In the genomic region with DNA sequence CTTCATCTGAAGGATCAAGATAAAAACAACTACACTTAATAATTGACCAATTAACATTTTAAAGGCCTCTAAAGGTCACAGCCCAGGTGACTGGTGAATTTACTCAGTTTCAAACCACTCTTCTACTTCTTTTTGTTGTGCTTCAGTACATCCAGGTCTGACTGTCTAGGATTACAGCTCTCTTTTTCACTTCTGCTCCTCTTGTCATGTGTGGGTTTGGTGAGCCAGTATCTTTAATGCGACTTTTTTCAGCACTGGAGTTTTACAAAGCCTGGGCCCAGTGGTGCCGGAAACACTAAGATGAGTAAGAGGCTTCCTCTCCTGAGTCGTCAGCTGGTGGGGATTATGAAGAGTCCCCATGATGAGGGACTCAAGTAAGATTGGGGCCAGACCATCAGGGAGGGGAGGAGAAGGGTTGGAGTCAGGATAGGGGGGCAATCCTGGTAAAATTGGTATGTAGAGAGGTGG, we compare ENCODE assay signal across 8 cellular contexts. TPM values are rescaled to one million over a fixed set of nuclear protein-coding genes. Genes with fewer than 3 reads are reported as not detected.
DNase-seq lines count a peak whose midpoint lies in the region; ATAC-seq and TF ChIP-seq lines count a peak whose summit lies in the region.

No MANE protein-coding gene starts in this region.

- no peaks in the 10 kb centered on the region for H3K9me3 Mint-ChIP-seq in activated naive CD4-positive, alpha-beta T cell treated with anti-CD3 and anti-CD28 coated beads, Interleukin-2, amount 50 U/mL, for 24 hours

- no peaks in the 10 kb centered on the region for H3K27me3 ChIP-seq in GM06990 (replicated peaks; ENCODE audit: control insufficient read depth, insufficient read depth, low read length)

- TF ChIP-seq CTCF in GM06990 (IDR thresholded peaks at IDR 0.05; ENCODE audit: insufficient read depth, low read length, poor library complexity, severe bottlenecking), result no peak

- H3K27ac Mint-ChIP-seq in activated naive CD4-positive, alpha-beta T cell treated with anti-CD3 and anti-CD28 coated beads, Interleukin-2, amount 50 U/mL, for 24 hours, result peak overlapping the region; percentile 97

- H3K27me3 Mint-ChIP-seq in activated naive CD4-positive, alpha-beta T cell treated with anti-CD3 and anti-CD28 coated beads, Interleukin-2, amount 50 U/mL, for 24 hours, result no peaks in the 10 kb centered on the region

- ATAC-seq in GM21723 (IDR thresholded peaks at IDR 0.05; ENCODE audit: unreplicated experiment), result peak; percentile 99

- H3K4me3 Mint-ChIP-seq in activated naive CD4-positive, alpha-beta T cell treated with anti-CD3 and anti-CD28 coated beads, Interleukin-2, amount 50 U/mL, for 24 hours, result peak overlapping the region; percentile 71

- H3K27ac ChIP-seq in caudate nucleus (ENCODE audit: low read depth, low read length), result no peak overlapping the region

- H3K4me1 Mint-ChIP-seq in activated naive CD4-positive, alpha-beta T cell treated with anti-CD3 and anti-CD28 coated beads, Interleukin-2, amount 50 U/mL, for 24 hours, result peaks cover 89% of the 10 kb centered on the region

- no peak overlapping the region for H3K4me3 ChIP-seq in GM06990 (replicated peaks; ENCODE audit: low read depth, low read length)

- peaks cover 17% of the 10 kb centered on the region for H3K36me3 Mint-ChIP-seq in activated naive CD4-positive, alpha-beta T cell treated with anti-CD3 and anti-CD28 coated beads, Interleukin-2, amount 50 U/mL, for 24 hours

- DNase-seq in GM06990 (ENCODE audit: extremely low read depth, insufficient read length) (peak; percentile 74), MV-4-11 (lab: John Stamatoyannopoulos, UW) (peak; percentile 94), dedifferentiated amniotic fluid mesenchymal stem cell (ENCODE audit: extremely low spot score) (no peak), HT-29 (ENCODE audit: low spot score) (no peak), caudate nucleus (lab: John Stamatoyannopoulos, UW) (no peak)
- DNase-seq in stimulated activated CD4-positive, alpha-beta T cell treated with anti-CD3 and anti-CD28 coated beads, TNF-alpha, amount 100 ng/mL, for 1 hour (ENCODE audit: low read depth in 3 of 3, low spot score in 1 of 3), result peak in 2 of 3 donors; percentile 41 to 42

- peaks cover under 1% of the 10 kb centered on the region; the same call in 1 of the 2 replicates for H3K36me3 ChIP-seq in GM06990 (ENCODE audit: control insufficient read depth, insufficient read depth, low read length)

RNA-seq across cellular contexts. Expression of a gene that starts 27.0 kb away (rescaled TPM):
- total RNA-seq in HT-29 (2014; rRNA removed; shearing (Covaris generic)), result 7.6 and 9.3 TPM in 2 replicates

Comparison
In these comparisons a context has a peak if more than half of its experiments do, and no peak if none do; other contexts are left out.
1. DNase-seq: peak in GM06990 (single experiment), MV-4-11 (single experiment) and stimulated activated CD4-positive, alpha-beta T cell treated with anti-CD3 and anti-CD28 coated beads, TNF-alpha, amount 100 ng/mL, for 1 hour (2 of 3); none in dedifferentiated amniotic fluid mesenchymal stem cell (single experiment), HT-29 (single experiment) and caudate nucleus (0 of 61).